ENCODE assay signal across 10 cellular contexts in genomic region chr2:85175369-85176299, GRCh38. TPM values are rescaled to one million over a fixed set of nuclear protein-coding genes. Genes with fewer than 3 reads are reported as not detected.
DNase-seq lines count a peak whose midpoint lies in the region; ATAC-seq and TF ChIP-seq lines count a peak whose summit lies in the region.
"Had no signal": no experiment of that assay in that cellular context is flagged by ENCODE, and none has a peak within 500 bp of the region (broad histone marks: within the 10 kb centered on the region; RNA-seq: fewer than 3 reads in every experiment).

No MANE protein-coding gene starts in this region.

- H3K27ac ChIP-seq in body of pancreas (peak overlapping the region in 1 of 4 donors; percentile 9), thyroid gland (peak overlapping the region; percentile 52 to 72 (median 60))
- H3K27ac ChIP-seq: PC-9 had no signal

- H3K27me3 ChIP-seq in body of pancreas (no peaks in the 10 kb centered on the region), thyroid gland (no peaks in the 10 kb centered on the region)
- H3K27me3 ChIP-seq: gastroesophageal sphincter had no signal

- intact Hi-C loops in body of pancreas (cut with DNase I), result no loop called here
- intact Hi-C loops in thyroid gland (cut with DNase I), result no loop called here

- H3K4me1 ChIP-seq in body of pancreas, result peaks cover 17% of the 10 kb centered on the region
- H3K4me1 ChIP-seq in thyroid gland, result peaks cover 43 to 63% of the 10 kb centered on the region in 2 donors

- DNase-seq in HuH-7 (ENCODE audit: low spot score), result peak; percentile 62
- peak in 3 of 4 donors; percentile 19 to 36 (median 30) for DNase-seq in body of pancreas
- peak; percentile 80 for DNase-seq in left lobe of liver (ENCODE audit: low spot score)
- peak; percentile 50 to 61 for DNase-seq in thyroid gland
- DNase-seq: activated naive CD8-positive, alpha-beta T cell treated with anti-CD3 and anti-CD28 coated beads, Interleukin-2, amount 50 U/mL, for 24 hours; PC-9 had no signal

- TF ChIP-seq CTCF in body of pancreas (IDR thresholded peaks at IDR 0.05) (no peak), thyroid gland (IDR thresholded peaks at IDR 0.05) (no peak)

- H3K4me3 ChIP-seq in body of pancreas, result no peak overlapping the region
- H3K4me3 ChIP-seq in thyroid gland (replicated peaks in 1 of 3), result no peak overlapping the region
- H3K4me3 ChIP-seq: gastroesophageal sphincter, PC-9 had no signal

- H3K9me3 ChIP-seq in body of pancreas (no peaks in the 10 kb centered on the region), thyroid gland (no peaks in the 10 kb centered on the region)
- H3K9me3 ChIP-seq: gastroesophageal sphincter had no signal

- TF ChIP-seq POLR2A in body of pancreas (IDR thresholded peaks at IDR 0.05), result no peak
- TF ChIP-seq POLR2A in thyroid gland (IDR thresholded peaks at IDR 0.05), result no peak

- ATAC-seq in body of pancreas (peak; percentile 67), left lobe of liver (peak; percentile 93), HG03469 (IDR thresholded peaks at IDR 0.05; ENCODE audit: unreplicated experiment) (no peak), GM18867 (IDR thresholded peaks at IDR 0.05; ENCODE audit: unreplicated experiment) (no peak), HG03139 (IDR thresholded peaks at IDR 0.05; ENCODE audit: unreplicated experiment) (no peak)
- ATAC-seq: activated naive CD8-positive, alpha-beta T cell treated with anti-CD3 and anti-CD28 coated beads, Interleukin-2, amount 50 U/mL, for 24 hours; gastroesophageal sphincter had no signal

- no peaks in the 10 kb centered on the region for H3K36me3 ChIP-seq in body of pancreas (replicated peaks in 1 of 2; ENCODE audit: insufficient read depth in 1 of 2, low read depth in 2 of 2)
- no peaks in the 10 kb centered on the region for H3K36me3 ChIP-seq in thyroid gland
- H3K36me3 ChIP-seq: gastroesophageal sphincter had no signal

- WGBS in body of pancreas, 2 donors, result 37 to 39% methylated on average over 10 to 13 of the region's 13 CpGs
- 36 to 37% methylated on average over 13 of the region's 13 CpGs for WGBS in thyroid gland, 2 donors

RNA-seq across cellular contexts. Expression of gene TCF7L1, which starts 42.4 kb away (rescaled TPM):
- 1 to 10 TPM; 2.1 to 4.3 TPM for total RNA-seq in body of pancreas
- 5.7 TPM for total RNA-seq in left lobe of liver
- total RNA-seq in thyroid gland, result 10 to 100 TPM in 2 of 4 donors, 1 to 10 TPM in 2; 3.1 to 12.1 (median 8.7) TPM

Comparison
In these comparisons a context has a peak if more than half of its experiments do, and no peak if none do; other contexts are left out.
1. DNase-seq: peak in every context shown above with its lines; median percentile 80 in left lobe of liver; 62 in HuH-7; 56 in thyroid gland; 30 in body of pancreas.
2. ATAC-seq: peak in body of pancreas (single experiment) and left lobe of liver (single experiment); none in HG03469 (single experiment), GM18867 (single experiment) and HG03139 (single experiment).